Comparison of ENCODE assay signal across 9 cellular contexts in the genomic region with DNA sequence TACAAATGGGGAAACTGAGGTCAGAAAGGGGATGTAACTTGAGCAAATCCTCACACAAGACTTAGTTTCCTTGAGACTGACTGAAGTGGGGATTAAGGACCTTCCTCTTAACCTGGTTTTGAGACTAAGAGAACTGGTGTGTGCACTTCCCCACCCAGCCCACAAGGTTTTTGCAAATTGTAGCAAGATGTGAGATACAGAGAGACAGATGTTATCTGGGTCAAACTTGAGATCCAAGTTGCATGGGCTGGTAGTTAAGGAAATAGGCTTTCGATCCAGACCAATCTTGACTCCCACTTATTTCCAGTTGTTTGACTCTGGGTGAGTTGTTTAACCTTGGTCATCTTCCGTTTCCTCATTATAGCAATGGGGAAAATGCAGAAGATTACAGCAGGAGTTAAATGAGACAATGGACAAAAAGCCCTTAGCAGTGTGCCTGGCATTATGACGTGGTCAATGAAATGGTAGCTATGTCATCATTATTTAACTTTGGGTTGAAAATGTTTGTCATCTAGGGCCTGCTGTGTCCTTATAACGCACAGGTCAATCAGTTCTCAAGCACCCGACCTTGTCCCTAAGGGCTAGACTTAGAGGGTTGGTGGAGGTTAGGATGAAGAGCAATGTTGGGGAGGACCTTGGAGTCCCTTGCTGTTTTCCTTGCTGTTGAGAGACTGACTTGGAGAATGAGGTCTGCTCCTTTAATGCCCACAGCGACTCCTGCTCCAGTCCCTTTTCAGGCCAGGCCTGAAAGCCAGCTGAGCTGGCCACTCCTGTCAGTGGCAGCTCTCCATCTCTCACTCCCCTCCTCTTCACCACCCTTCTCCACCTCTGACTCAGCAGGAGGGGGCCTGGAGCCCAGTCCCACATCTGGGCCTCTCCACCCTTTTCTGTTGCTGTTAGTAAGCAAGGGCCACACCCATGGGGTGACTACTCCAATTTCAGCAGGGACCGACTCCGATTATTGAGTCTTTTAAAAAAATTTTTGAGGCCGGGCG. TPM values are rescaled to one million over a fixed set of nuclear protein-coding genes. Genes with fewer than 3 reads are reported as not detected.
DNase-seq lines count a peak whose midpoint lies in the region; ATAC-seq and TF ChIP-seq lines count a peak whose summit lies in the region.
"Had no signal": no experiment of that assay in that cellular context is flagged by ENCODE, and none has a peak within 500 bp of the region (broad histone marks: within the 10 kb centered on the region; RNA-seq: fewer than 3 reads in every experiment).

No MANE protein-coding gene starts in this region.

- no peak for ATAC-seq in activated T-cell treated with anti-CD3 and anti-CD28 coated beads, Interleukin-2, amount 50 U/mL, for 72 hours (replicated peaks in 1 of 2)
- no peak for ATAC-seq in HG03565 (IDR thresholded peaks at IDR 0.05; ENCODE audit: unreplicated experiment)

- CTCF ChIA-PET in A673 (lab: Charles Lee): no interaction called here

- POLR2A ChIA-PET in A673 (lab: Charles Lee; ENCODE audit: low non-redundant PET): no interaction called here

- H3K9me3 ChIP-seq in colonic mucosa: no peaks in the 10 kb centered on the region
- no peaks in the 10 kb centered on the region for H3K9me3 ChIP-seq in mucosa of rectum (ENCODE audit: control insufficient read depth in 2 of 2, low read length in 2 of 2)
- no peaks in the 10 kb centered on the region for H3K9me3 ChIP-seq in A673 (ENCODE audit: low read depth, low read length, poor library complexity, severe bottlenecking)

- H3K36me3 Mint-ChIP-seq in activated T-cell treated with anti-CD3 and anti-CD28 coated beads, Interleukin-2, amount 50 U/mL, for 72 hours (ENCODE audit: insufficient read depth in 2 of 2): no peaks in the 10 kb centered on the region

- BruUV-seq in A673 (replicated peaks; lab: Mats Ljungman, UMichigan): no TSS peak

- no peak overlapping the region for H3K27ac ChIP-seq in colonic mucosa
- peak overlapping the region; percentile 0 to 2 for H3K27ac ChIP-seq in mucosa of rectum (ENCODE audit: low read depth in 2 of 2, low read length in 2 of 2)
- no peak overlapping the region for H3K27ac ChIP-seq in A673 (ENCODE audit: low read depth, low read length, poor library complexity, severe bottlenecking)

- no peak overlapping the region for H3K27ac Mint-ChIP-seq in activated T-cell treated with anti-CD3 and anti-CD28 coated beads, Interleukin-2, amount 50 U/mL, for 72 hours

- H3K27me3 ChIP-seq in colonic mucosa: no peaks in the 10 kb centered on the region
- H3K27me3 ChIP-seq in mucosa of rectum (ENCODE audit: control insufficient read depth in 2 of 2, insufficient read depth in 2 of 2, low read length in 2 of 2): no peaks in the 10 kb centered on the region
- H3K27me3 ChIP-seq in A673 (replicated peaks; ENCODE audit: insufficient read depth, low read depth, low read length, poor library complexity): no peaks in the 10 kb centered on the region

- H3K4me1 ChIP-seq in colonic mucosa (peaks cover 6% of the 10 kb centered on the region), mucosa of rectum (ENCODE audit: control insufficient read depth in 2 of 2, insufficient read depth in 2 of 2, low read length in 2 of 2) (peaks cover 15 to 22% of the 10 kb centered on the region in 2 donors), A673 (ENCODE audit: insufficient read depth, low read length, poor library complexity, severe bottlenecking) (peaks cover 8% of the 10 kb centered on the region)

- H3K4me3 Mint-ChIP-seq in activated T-cell treated with anti-CD3 and anti-CD28 coated beads, Interleukin-2, amount 50 U/mL, for 72 hours: no peak overlapping the region

- no peak for TF ChIP-seq CTCF in colonic mucosa (IDR thresholded peaks at IDR 0.05)
- no peak for TF ChIP-seq CTCF in A673 (conservative IDR thresholded peaks at IDR 0.05; ENCODE audit: low read depth, low read length)

- peaks cover 10% of the 10 kb centered on the region for H3K4me1 Mint-ChIP-seq in activated T-cell treated with anti-CD3 and anti-CD28 coated beads, Interleukin-2, amount 50 U/mL, for 72 hours (ENCODE audit: low read depth)

- H3K4me3 ChIP-seq in colonic mucosa: no peak overlapping the region
- H3K4me3 ChIP-seq in mucosa of rectum (ENCODE audit: low read length in 2 of 2): no peak overlapping the region
- H3K4me3 ChIP-seq in A673 (ENCODE audit: low read depth, low read length, poor library complexity, severe bottlenecking): no peak overlapping the region

- H3K9me3 Mint-ChIP-seq in activated T-cell treated with anti-CD3 and anti-CD28 coated beads, Interleukin-2, amount 50 U/mL, for 72 hours: no peaks in the 10 kb centered on the region

- intact Hi-C loops in colonic mucosa (cut with DNase I): no loop called here
- intact Hi-C loops in A673 (cut with micrococcal nuclease; ENCODE audit: unreplicated experiment): no loop called here

- H3K27me3 Mint-ChIP-seq in activated T-cell treated with anti-CD3 and anti-CD28 coated beads, Interleukin-2, amount 50 U/mL, for 72 hours (ENCODE audit: low read depth): no peaks in the 10 kb centered on the region

- in situ Hi-C loops in KBM-7 (cut with MboI; ENCODE audit: low pct_unique_long_range_greater_than_20kb, low sequenced_read_pairs): no loop called here

- DNase-seq in AG20443 (ENCODE audit: low spot score) (peak; percentile 93), KBM-7 (peak; percentile 63), colonic mucosa (no peak), HuH-7 (ENCODE audit: low spot score) (no peak), A673 (ENCODE audit: low spot score) (no peak)
- no peak for DNase-seq in activated T-cell treated with anti-CD3 and anti-CD28 coated beads, Interleukin-2, amount 50 U/mL, for 72 hours

- H3K36me3 ChIP-seq in colonic mucosa (no peaks in the 10 kb centered on the region), mucosa of rectum (ENCODE audit: control insufficient read depth in 2 of 2, insufficient read depth in 2 of 2, low read length in 2 of 2) (peaks cover 3 to 8% of the 10 kb centered on the region in 2 donors), A673 (ENCODE audit: insufficient read depth, low read length, poor library complexity, severe bottlenecking) (no peaks in the 10 kb centered on the region)

- peak overlapping the region; percentile 60 to 85 for H3K9ac ChIP-seq in colonic mucosa (ENCODE audit: low read depth in 2 of 2, low read length in 2 of 2)
- no peak overlapping the region for H3K9ac ChIP-seq in mucosa of rectum (ENCODE audit: low read depth in 1 of 2, low read length in 2 of 2)

RNA-seq across cellular contexts. Expression of a gene that starts 1.9 kb away (rescaled TPM):
- 10 to 100 TPM; 11.2 to 12.6 TPM for total RNA-seq in colonic mucosa
- 3.1 and 7.3 TPM in 2 replicates for total RNA-seq in A673 (2021)
- total RNA-seq in activated T-cell treated with anti-CD3 and anti-CD28 coated beads, Interleukin-2, amount 50 U/mL, for 72 hours: 1 to 10 TPM; 1.8 to 2.4 TPM

RNA-seq across cellular contexts. Expression of a gene that starts 8.4 kb away (rescaled TPM):
- total RNA-seq in colonic mucosa (1 to 10 TPM; 2.9 to 3.8 TPM), A673 (2021) (not detected in 2 replicates)
- total RNA-seq in activated T-cell treated with anti-CD3 and anti-CD28 coated beads, Interleukin-2, amount 50 U/mL, for 72 hours: under 1 TPM in 1 of 2 donors, not detected in 1; 0.49 TPM
- total RNA-seq: dermis microvascular lymphatic vessel endothelial cell had no signal

RNA-seq across cellular contexts. Expression of a gene that starts 21.7 kb away (rescaled TPM):
- total RNA-seq in colonic mucosa (10 to 100 TPM; 49.8 to 58.5 TPM), A673 (2021) (16.9 and 19.8 TPM in 2 replicates)
- total RNA-seq in activated T-cell treated with anti-CD3 and anti-CD28 coated beads, Interleukin-2, amount 50 U/mL, for 72 hours: 10 to 100 TPM; 27.9 to 34.3 TPM

RNA-seq across cellular contexts. Expression of a gene that starts 21.9 kb away (rescaled TPM):
- total RNA-seq in colonic mucosa (1 to 10 TPM; 4.6 to 5.2 TPM), A673 (2021) (2.6 TPM in 2 replicates)
- 1 to 10 TPM; 6.5 to 6.7 TPM for total RNA-seq in activated T-cell treated with anti-CD3 and anti-CD28 coated beads, Interleukin-2, amount 50 U/mL, for 72 hours

RNA-seq across cellular contexts. Expression of a gene that starts 23.1 kb away (rescaled TPM):
- total RNA-seq in colonic mucosa (100 to 1,000 TPM in 1 of 2 donors, 10 to 100 TPM in 1; 23.7 to 117 TPM), A673 (2021) (241 and 249 TPM in 2 replicates)
- total RNA-seq in activated T-cell treated with anti-CD3 and anti-CD28 coated beads, Interleukin-2, amount 50 U/mL, for 72 hours: 100 to 1,000 TPM; 171 to 197 TPM

Comparison
In these comparisons a context has a peak if more than half of its experiments do, and no peak if none do; other contexts are left out.
1. DNase-seq: peak in AG20443 (single experiment) and KBM-7 (single experiment); none in colonic mucosa (single experiment), HuH-7 (single experiment), A673 (single experiment) and activated T-cell treated with anti-CD3 and anti-CD28 coated beads, Interleukin-2, amount 50 U/mL, for 72 hours (0 of 2).
2. H3K27ac ChIP-seq: peak in mucosa of rectum (2 of 2); none in colonic mucosa (single experiment) and A673 (single experiment).
3. H3K9ac ChIP-seq: peak in colonic mucosa (2 of 2); none in mucosa of rectum (0 of 2).